Comparison of ENCODE assay signal across 10 cellular contexts in genomic region chr11:12430351-12430750, GRCh38. TPM values are rescaled to one million over a fixed set of nuclear protein-coding genes. Genes with fewer than 3 reads are reported as not detected.
DNase-seq lines count a peak whose midpoint lies in the region; ATAC-seq and TF ChIP-seq lines count a peak whose summit lies in the region.
"Had no signal": no experiment of that assay in that cellular context is flagged by ENCODE, and none has a peak within 500 bp of the region (broad histone marks: within the 10 kb centered on the region; RNA-seq: fewer than 3 reads in every experiment).

No MANE protein-coding gene starts in this region.

- no peak overlapping the region for H2BK12ac ChIP-seq in mesenchymal stem cell (ENCODE audit: low read length in 2 of 2)

- WGBS in mesenchymal stem cell, result 100% methylated on average over 2 of the region's 3 CpGs
- 66% methylated on average over 3 of the region's 3 CpGs for WGBS in suprapubic skin

- no peak overlapping the region for H3K14ac ChIP-seq in mesenchymal stem cell (ENCODE audit: low read length in 2 of 2)

- TF ChIP-seq POLR2A in suprapubic skin (IDR thresholded peaks at IDR 0.05), result no peak

- no peak overlapping the region for H2BK5ac ChIP-seq in mesenchymal stem cell (ENCODE audit: low read depth, low read length, poor library complexity, severe bottlenecking)

- no peak overlapping the region for H3K4me2 ChIP-seq in mesenchymal stem cell (ENCODE audit: low read length, poor library complexity, severe bottlenecking)

- H3K4ac ChIP-seq in mesenchymal stem cell (ENCODE audit: low read depth in 1 of 2, low read length in 2 of 2), result no peak overlapping the region

- H3K18ac ChIP-seq in mesenchymal stem cell (ENCODE audit: low read depth in 1 of 2, low read length in 2 of 2), result no peak overlapping the region

- peak overlapping the region; percentile 19 for H3K4me3 ChIP-seq in coronary artery
- H3K4me3 ChIP-seq in mesenchymal stem cell (ENCODE audit: insufficient read depth in 1 of 2, low read depth in 1 of 2, low read length in 2 of 2), result peak overlapping the region in 1 of 2 experiments; percentile 36
- H3K4me3 ChIP-seq in suprapubic skin, result no peak overlapping the region

- H3K27me3 ChIP-seq in mesenchymal stem cell (ENCODE audit: control insufficient read depth in 1 of 2, insufficient read depth in 1 of 2, low read length in 2 of 2) (no peaks in the 10 kb centered on the region), suprapubic skin (no peaks in the 10 kb centered on the region)

- no peak overlapping the region for H3K23ac ChIP-seq in mesenchymal stem cell (ENCODE audit: low read length in 2 of 2)

- in situ Hi-C loops in G401 (cut with HindIII; ENCODE audit: low sequenced_read_pairs), result no loop called here

- peak overlapping the region; percentile 83 for H3K9ac ChIP-seq in mesenchymal stem cell (ENCODE audit: low read length)

- H3K27ac ChIP-seq in coronary artery (peak overlapping the region; percentile 75 to 91), mesenchymal stem cell (ENCODE audit: low read length, poor library complexity, severe bottlenecking) (no peak overlapping the region), suprapubic skin (peak overlapping the region; percentile 82)

- H2BK120ac ChIP-seq in mesenchymal stem cell (ENCODE audit: low read depth, low read length), result no peak overlapping the region

- TF ChIP-seq CTCF in coronary artery (IDR thresholded peaks at IDR 0.05) (no peak), suprapubic skin (IDR thresholded peaks at IDR 0.05) (no peak)

- H3K9me3 ChIP-seq in mesenchymal stem cell (ENCODE audit: control insufficient read depth, low read length), result no peaks in the 10 kb centered on the region
- no peaks in the 10 kb centered on the region for H3K9me3 ChIP-seq in suprapubic skin

- no peak overlapping the region for H2BK15ac ChIP-seq in mesenchymal stem cell (ENCODE audit: low read depth, poor library complexity, severe bottlenecking)

- H3K79me1 ChIP-seq in mesenchymal stem cell (replicated peaks; ENCODE audit: low read length, poor library complexity, severe bottlenecking), result peaks cover 25% of the 10 kb centered on the region

- H4K91ac ChIP-seq in mesenchymal stem cell (ENCODE audit: low read length), result no peak overlapping the region

- H2AFZ ChIP-seq in mesenchymal stem cell (ENCODE audit: low read depth, low read length), result no peak overlapping the region

- no peak overlapping the region for H4K8ac ChIP-seq in mesenchymal stem cell (ENCODE audit: low read length)

- no peak for ATAC-seq in stimulated activated naive CD8-positive, alpha-beta T cell treated with anti-CD3 and anti-CD28 coated beads, Interleukin-15, Interleukin-2, amounts not matched to agents 100 U/mL and 50 U/mL, for 24 hours
- ATAC-seq in GM21526 (IDR thresholded peaks at IDR 0.05; ENCODE audit: low FRiP score, unreplicated experiment), result no peak

- peaks cover 20% of the 10 kb centered on the region for H3K4me1 ChIP-seq in mesenchymal stem cell (ENCODE audit: control insufficient read depth, insufficient read depth, low read depth, low read length)
- peaks cover 45% of the 10 kb centered on the region for H3K4me1 ChIP-seq in suprapubic skin

- DNase-seq in NCI-H226 (peak; percentile 64), coronary artery (ENCODE audit: low spot score) (no peak), mesenchymal stem cell (peak; percentile 58), suprapubic skin (ENCODE audit: low spot score in 2 of 2) (no peak), OCI-M2 (lab: John Stamatoyannopoulos, UW; ENCODE audit: unreplicated experiment) (no peak), G401 (ENCODE audit: low spot score) (no peak)
- no peak for DNase-seq in stimulated activated naive CD8-positive, alpha-beta T cell treated with anti-CD3 and anti-CD28 coated beads, Interleukin-15, Interleukin-2, amounts not matched to agents 100 U/mL and 50 U/mL, for 24 hours
- DNase-seq: activated CD4-positive, alpha-beta T cell treated with anti-CD3 and anti-CD28 coated beads, Interleukin-2, amount 10 ng/mL, durations not matched to agents 7 days and 5 days; activated naive CD4-positive, alpha-beta T cell treated with anti-CD3 and anti-CD28 coated beads, Interleukin-2, amount 10 ng/mL, durations not matched to agents 7 days and 5 days had no signal

- TF ChIP-seq EP300 in suprapubic skin (IDR thresholded peaks at IDR 0.05), result no peak

- H2AK5ac ChIP-seq in mesenchymal stem cell (ENCODE audit: low read length, severe bottlenecking), result no peak overlapping the region

- H3K36me3 ChIP-seq in mesenchymal stem cell (ENCODE audit: control insufficient read depth in 1 of 2, insufficient read depth in 2 of 2, low read depth in 1 of 2, low read length in 2 of 2) (no peaks in the 10 kb centered on the region), suprapubic skin (no peaks in the 10 kb centered on the region)

RNA-seq across cellular contexts. Expression of gene PARVA, which starts 53.0 kb away (rescaled TPM):
- 109 TPM for polyA plus RNA-seq in mesenchymal stem cell (2013, experiment 1 of 2)
- polyA plus RNA-seq in mesenchymal stem cell (2013, experiment 2 of 2), result 110 TPM
- total RNA-seq in suprapubic skin, result 10 to 100 TPM; 16.7 to 26.2 (median 21.4) TPM
- total RNA-seq in G401 (2014; rRNA removed; shearing (Covaris generic)), result 6.6 and 9.9 TPM in 2 replicates

Comparison
In these comparisons a context has a peak if more than half of its experiments do, and no peak if none do; other contexts are left out.
1. DNase-seq: peak in NCI-H226 (single experiment) and mesenchymal stem cell (single experiment); none in coronary artery (single experiment), suprapubic skin (0 of 2), stimulated activated naive CD8-positive, alpha-beta T cell treated with anti-CD3 and anti-CD28 coated beads, Interleukin-15, Interleukin-2, amounts not matched to agents 100 U/mL and 50 U/mL, for 24 hours (single experiment), OCI-M2 (single experiment) and G401 (single experiment).